ENCODE assay signal across 18 cellular contexts in the genomic region with DNA sequence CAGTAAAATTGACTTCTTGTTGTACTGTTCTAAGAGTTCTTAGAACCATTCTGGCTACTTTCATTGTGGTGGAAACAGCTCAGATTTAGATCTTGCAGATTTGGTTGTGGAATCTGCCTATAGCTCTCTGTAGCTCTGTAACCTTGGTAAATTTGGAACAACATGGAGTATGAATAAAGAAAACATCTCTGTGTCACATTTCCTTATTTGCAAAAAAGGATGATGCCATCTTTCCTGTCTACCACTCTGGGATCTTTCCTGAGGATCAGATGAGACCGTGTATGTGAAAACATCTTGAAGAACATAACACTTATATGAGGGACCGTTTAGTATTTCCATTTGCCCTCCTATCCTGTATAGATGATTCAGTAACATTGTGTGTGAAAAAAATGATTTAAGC. TPM values are rescaled to one million over a fixed set of nuclear protein-coding genes. Genes with fewer than 3 reads are reported as not detected.
A peak's percentile ranks its signal among the peaks of the same experiment; 100 is the strongest.
DNase-seq lines count a peak whose midpoint lies in the region; TF ChIP-seq lines count a peak whose summit lies in the region.
"Had no signal": no experiment of that assay in that cellular context is flagged by ENCODE, and none has a peak within 500 bp of the region (broad histone marks: within the 10 kb centered on the region; RNA-seq: fewer than 3 reads in every experiment).

No MANE protein-coding gene starts in this region.

- peaks cover 7% of the 10 kb centered on the region for H3K4me1 Mint-ChIP-seq in endothelial cell (ENCODE audit: unreplicated experiment)
- H3K4me1 Mint-ChIP-seq: CD14-positive monocyte; CD4-positive, alpha-beta memory T cell; CD8-positive, alpha-beta memory T cell had no signal

- no peaks in the 10 kb centered on the region for H3K9me3 Mint-ChIP-seq in endothelial cell (ENCODE audit: unreplicated experiment)

- H3K4me3 Mint-ChIP-seq in endothelial cell (ENCODE audit: unreplicated experiment) = no peak overlapping the region
- H3K4me3 Mint-ChIP-seq: CD14-positive monocyte; CD4-positive, alpha-beta memory T cell; CD4-positive, CD25-positive, alpha-beta regulatory T cell; CD8-positive, alpha-beta memory T cell had no signal

- peaks cover 13% of the 10 kb centered on the region for H3K36me3 Mint-ChIP-seq in endothelial cell (ENCODE audit: low read depth, unreplicated experiment)

- H3K27me3 Mint-ChIP-seq in endothelial cell (ENCODE audit: unreplicated experiment) = no peaks in the 10 kb centered on the region
- H3K27me3 Mint-ChIP-seq: CD4-positive, alpha-beta memory T cell; CD4-positive, CD25-positive, alpha-beta regulatory T cell; CD8-positive, alpha-beta memory T cell had no signal

- DNase-seq in dermis blood vessel endothelial cell (peak; percentile 68), endothelial cell (ENCODE audit: low spot score) (no peak), lung microvascular endothelial cell (ENCODE audit: low read depth in 2 of 2) (peak; percentile 18 to 88), NCI-H446 (lab: John Stamatoyannopoulos, UW) (no peak), DMS 273 (lab: John Stamatoyannopoulos, UW; ENCODE audit: unreplicated experiment) (no peak), mesenteric fat pad (ENCODE audit: low spot score) (no peak)
- DNase-seq: 8988T; ACHN; BE2C; C1 segment of cervical spinal cord; CD4-positive, alpha-beta memory T cell; CD4-positive, CD25-positive, alpha-beta regulatory T cell; CD8-positive, alpha-beta memory T cell; COR-L47; DMS79 treated with DMSO at 0.1 percent for 48 hours; GF-D8 had no signal

- TF ChIP-seq CTCF in endothelial cell (IDR thresholded peaks at IDR 0.05; ENCODE audit: unreplicated experiment) = no peak

- peak overlapping the region; percentile 1 for H3K27ac Mint-ChIP-seq in endothelial cell (ENCODE audit: unreplicated experiment)
- H3K27ac Mint-ChIP-seq: CD14-positive monocyte; CD4-positive, alpha-beta memory T cell had no signal

RNA-seq across cellular contexts. Expression of gene ACRV1, which starts 9.1 kb away (rescaled TPM):
- total RNA-seq in dermis blood vessel endothelial cell (not detected in 2 replicates), endothelial cell (ENCODE audit: unreplicated experiment) (not detected), lung microvascular endothelial cell (under 0.01 TPM in 1 of 2 replicates, not detected in the other), mesenteric fat pad (not detected)
- total RNA-seq: A673; CD4-positive, alpha-beta memory T cell; CD4-positive, CD25-positive, alpha-beta regulatory T cell; CD8-positive, alpha-beta memory T cell had no signal

RNA-seq across cellular contexts. Expression of gene CHEK1, which starts 46.6 kb away (rescaled TPM):
- total RNA-seq in dermis blood vessel endothelial cell (20.1 and 45.7 TPM in 2 replicates), endothelial cell (ENCODE audit: unreplicated experiment) (57.0 TPM), lung microvascular endothelial cell (7.9 and 16.8 TPM in 2 replicates), mesenteric fat pad (2.2 TPM)

Comparison
In these comparisons a context has a peak if more than half of its experiments do, and no peak if none do; other contexts are left out.
1. DNase-seq: peak in dermis blood vessel endothelial cell (single experiment) and lung microvascular endothelial cell (2 of 2); none in endothelial cell (single experiment), NCI-H446 (0 of 2), DMS 273 (single experiment) and mesenteric fat pad (single experiment).